Comparison of ENCODE assay signal across 4 cellular contexts in the genomic region with DNA sequence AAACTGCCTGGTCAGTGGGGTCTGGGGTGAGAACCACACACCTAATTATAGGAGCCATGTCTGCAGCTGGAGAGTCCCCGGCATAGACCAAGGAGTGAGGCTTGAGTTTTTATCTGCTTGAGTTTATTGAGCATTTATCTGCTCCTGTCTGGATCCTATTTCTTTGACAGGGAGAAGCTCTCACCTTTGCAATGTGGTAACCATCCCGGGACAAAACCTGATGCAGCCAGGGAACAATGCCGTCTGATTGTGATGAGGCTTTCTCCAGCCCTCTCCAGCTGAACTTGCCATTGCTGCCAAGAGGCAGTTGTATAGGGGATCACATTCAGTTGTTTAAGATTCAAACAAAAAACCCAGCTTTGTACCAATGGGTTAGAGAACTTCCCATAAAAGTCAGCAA.
"Had no signal": no experiment of that assay in that cellular context is flagged by ENCODE, and none has a peak within 500 bp of the region (broad histone marks: within the 10 kb centered on the region; RNA-seq: fewer than 3 reads in every experiment).

No MANE protein-coding gene starts in this region.

- DNase-seq: H9, HCEC 1CT, IMR-90 had no signal

- H3K27ac Mint-ChIP-seq: GM23338, H9 had no signal

- H2AFZ ChIP-seq: GM23338 had no signal

- ATAC-seq: GM23338 had no signal

- H3K4me3 ChIP-seq: GM23338 had no signal

- H3K9me3 Mint-ChIP-seq: GM23338, H9 had no signal

- H3K4me3 Mint-ChIP-seq: GM23338, H9 had no signal

- H3K4me2 ChIP-seq: GM23338 had no signal
